ENCODE assay signal across 8 cellular contexts in genomic region chr2:170973492-170974303, GRCh38. TPM values are rescaled to one million over a fixed set of nuclear protein-coding genes. Genes with fewer than 3 reads are reported as not detected.
DNase-seq lines count a peak whose midpoint lies in the region; ATAC-seq and TF ChIP-seq lines count a peak whose summit lies in the region.

No MANE protein-coding gene starts in this region.

- H3K4me1 Mint-ChIP-seq in IgD-negative memory B cell (peaks cover 8 to 11% (median 8%) of the 10 kb centered on the region in 3 donors), neural progenitor cell (peaks cover 14% of the 10 kb centered on the region)

- no peaks in the 10 kb centered on the region for H3K36me3 ChIP-seq in DND-41 (ENCODE audit: insufficient read depth, low read length)
- no peaks in the 10 kb centered on the region for H3K36me3 ChIP-seq in RWPE2 (ENCODE audit: low read depth)
- no peaks in the 10 kb centered on the region for H3K36me3 ChIP-seq in neural progenitor cell
- no peaks in the 10 kb centered on the region for H3K36me3 ChIP-seq in stomach

- H3K36me3 Mint-ChIP-seq in IgD-negative memory B cell = no peaks in the 10 kb centered on the region
- no peaks in the 10 kb centered on the region for H3K36me3 Mint-ChIP-seq in neural progenitor cell

- peak overlapping the region; percentile 94 for H2AFZ ChIP-seq in DND-41 (ENCODE audit: low read depth, low read length)
- peak overlapping the region; percentile 97 for H2AFZ ChIP-seq in neural progenitor cell (replicated peaks)

- H3K4me3 Mint-ChIP-seq in IgD-negative memory B cell (peak overlapping the region; percentile 72 to 94 (median 89)), neural progenitor cell (peak overlapping the region; percentile 62)

- H3K27me3 Mint-ChIP-seq in IgD-negative memory B cell (no peaks in the 10 kb centered on the region), neural progenitor cell (ENCODE audit: insufficient read depth, low read depth) (peaks cover 2% of the 10 kb centered on the region)

- WGBS in stomach, 5 donors = 5 to 24% (median 7%) methylated on average over 18 to 67 of the region's 67 CpGs

- H3K9me3 Mint-ChIP-seq in IgD-negative memory B cell = no peaks in the 10 kb centered on the region
- no peaks in the 10 kb centered on the region for H3K9me3 Mint-ChIP-seq in neural progenitor cell

- H3K9ac ChIP-seq in DND-41 (ENCODE audit: low read depth, low read length) (peak overlapping the region; percentile 64), neural progenitor cell (peak overlapping the region; percentile 28)

- H3K4me1 ChIP-seq in DND-41 (ENCODE audit: insufficient read depth, low read length) (peaks cover 15% of the 10 kb centered on the region), RWPE2 (ENCODE audit: insufficient read depth, poor library complexity, severe bottlenecking) (peaks cover 4% of the 10 kb centered on the region), foreskin keratinocyte (peaks cover 5% of the 10 kb centered on the region), neural progenitor cell (peaks cover 7% of the 10 kb centered on the region), stomach (peaks cover 15 to 34% (median 22%) of the 10 kb centered on the region in 4 donors)

- ATAC-seq in DND-41 (ENCODE audit: insufficient read depth, low read depth) = peak; percentile 94
- peak; percentile 91 for ATAC-seq in GM21529 (IDR thresholded peaks at IDR 0.05; ENCODE audit: unreplicated experiment)
- peak; percentile 81 for ATAC-seq in RWPE2 (ENCODE audit: low read depth)
- peak; percentile 89 for ATAC-seq in foreskin keratinocyte

- H3K9me3 ChIP-seq in DND-41 (ENCODE audit: insufficient read depth, low read length, severe bottlenecking) (no peaks in the 10 kb centered on the region), RWPE2 (ENCODE audit: severe bottlenecking) (no peaks in the 10 kb centered on the region), neural progenitor cell (ENCODE audit: low read depth) (no peaks in the 10 kb centered on the region), stomach (no peaks in the 10 kb centered on the region)

- peak overlapping the region; percentile 58 for H3K27ac ChIP-seq in DND-41 (ENCODE audit: low read length)
- no peak overlapping the region for H3K27ac ChIP-seq in RWPE2 (ENCODE audit: poor library complexity, severe bottlenecking)
- peak overlapping the region; percentile 6 for H3K27ac ChIP-seq in foreskin keratinocyte
- H3K27ac ChIP-seq in neural progenitor cell = no peak overlapping the region
- peak overlapping the region; percentile 68 to 90 (median 84) for H3K27ac ChIP-seq in stomach

- intact Hi-C loops in stomach (cut with DNase I; ENCODE audit: low total_unique reads) = loop anchor here (5.0 kb wide), 1 partner anchor 444 kb away; no protein-coding TSS in a partner anchor

- no peak for TF ChIP-seq EP300 in stomach (IDR thresholded peaks at IDR 0.05)

- no peak for TF ChIP-seq POLR2A in stomach (IDR thresholded peaks at IDR 0.05)

- DNase-seq in DND-41 (peak; percentile 86), RWPE2 (ENCODE audit: low spot score) (peak; percentile 82), activated gamma-delta T cell (lab: John Stamatoyannopoulos, UW) (peak; percentile 74), foreskin keratinocyte (peak in 1 of 2 donors; percentile 60), neural progenitor cell (ENCODE audit: low spot score) (peak; percentile 91), stomach (peak; percentile 93)

- H4K20me1 ChIP-seq in DND-41 (ENCODE audit: insufficient read depth, low read length) (no peaks in the 10 kb centered on the region), neural progenitor cell (ENCODE audit: low read depth) (no peaks in the 10 kb centered on the region)

- H3K4me3 ChIP-seq in DND-41 (ENCODE audit: low read depth in 1 of 2, low read length in 2 of 2) (peak overlapping the region; percentile 16 to 61; a peak in 3 of 4 replicates), RWPE2 (ENCODE audit: severe bottlenecking) (peak overlapping the region; percentile 68), neural progenitor cell (peak overlapping the region; percentile 54), stomach (peak overlapping the region; percentile 61 to 83 (median 74))

- TF ChIP-seq CTCF in DND-41 (IDR thresholded peaks at IDR 0.05; ENCODE audit: borderline replicate concordance, extremely low read depth, low read length, poor library complexity, severe bottlenecking) (peak; percentile 96), RWPE2 (IDR thresholded peaks at IDR 0.05; ENCODE audit: poor library complexity, severe bottlenecking) (peak; percentile 99), foreskin keratinocyte (conservative IDR thresholded peaks at IDR 0.05) (peak; percentile 99), neural progenitor cell (IDR thresholded peaks at IDR 0.05) (peak; percentile 97), stomach (IDR thresholded peaks at IDR 0.05) (peak in 5 of 7 experiments; percentile 77 to 98 (median 92))

- peak overlapping the region; percentile 68 for H3K4me2 ChIP-seq in DND-41 (ENCODE audit: insufficient read depth, low read length)
- peak overlapping the region; percentile 88 for H3K4me2 ChIP-seq in neural progenitor cell

- H3K27ac Mint-ChIP-seq in IgD-negative memory B cell (peak overlapping the region in 2 of 3 donors; percentile 29 to 84), neural progenitor cell (peak overlapping the region; percentile 16)

- peaks cover 22% of the 10 kb centered on the region for H3F3A ChIP-seq in neural progenitor cell (ENCODE audit: low read depth)

- H3K79me2 ChIP-seq in DND-41 (ENCODE audit: insufficient read depth, low read length) (no peaks in the 10 kb centered on the region), neural progenitor cell (ENCODE audit: low read depth) (no peaks in the 10 kb centered on the region)

- H3K27me3 ChIP-seq in DND-41 (ENCODE audit: insufficient read depth, low read length, poor library complexity) = no peaks in the 10 kb centered on the region
- no peaks in the 10 kb centered on the region for H3K27me3 ChIP-seq in RWPE2 (ENCODE audit: insufficient read depth, poor library complexity, severe bottlenecking)
- H3K27me3 ChIP-seq in foreskin keratinocyte = no peaks in the 10 kb centered on the region
- H3K27me3 ChIP-seq in neural progenitor cell = peaks cover 14% of the 10 kb centered on the region
- no peaks in the 10 kb centered on the region for H3K27me3 ChIP-seq in stomach

RNA-seq across cellular contexts. Expression of gene GORASP2, which starts 44.6 kb away (rescaled TPM):
- polyA plus RNA-seq in IgD-negative memory B cell = 74.1 TPM
- total RNA-seq in foreskin keratinocyte = 54.4 and 59.1 TPM in 2 replicates
- 58.1 and 63.3 TPM in 2 replicates for polyA plus RNA-seq in foreskin keratinocyte
- total RNA-seq in neural progenitor cell (ENCODE audit: low replicate concordance) = 38.3 and 67.1 TPM in 2 replicates
- total RNA-seq in stomach = 100 to 1,000 TPM in 2 of 5 donors, 10 to 100 TPM in 2, 1 to 10 TPM in 1; 9.9 to 141 (median 48.8) TPM
- 10 to 100 TPM; 24.6 to 36.5 (median 31.0) TPM for polyA plus RNA-seq in stomach

Comparison
In these comparisons a context has a peak if more than half of its experiments do, and no peak if none do; other contexts are left out.
1. H3K27ac ChIP-seq: peak in DND-41 (single experiment), foreskin keratinocyte (single experiment) and stomach (5 of 5); none in RWPE2 (single experiment) and neural progenitor cell (single experiment).
2. Peak in every context shown above with its lines, with median percentiles within 50 percentile points of each other: ATAC-seq, H3K4me3 ChIP-seq and CTCF ChIP-seq.